ENCODE assay signal across 26 cellular contexts in the genomic region with DNA sequence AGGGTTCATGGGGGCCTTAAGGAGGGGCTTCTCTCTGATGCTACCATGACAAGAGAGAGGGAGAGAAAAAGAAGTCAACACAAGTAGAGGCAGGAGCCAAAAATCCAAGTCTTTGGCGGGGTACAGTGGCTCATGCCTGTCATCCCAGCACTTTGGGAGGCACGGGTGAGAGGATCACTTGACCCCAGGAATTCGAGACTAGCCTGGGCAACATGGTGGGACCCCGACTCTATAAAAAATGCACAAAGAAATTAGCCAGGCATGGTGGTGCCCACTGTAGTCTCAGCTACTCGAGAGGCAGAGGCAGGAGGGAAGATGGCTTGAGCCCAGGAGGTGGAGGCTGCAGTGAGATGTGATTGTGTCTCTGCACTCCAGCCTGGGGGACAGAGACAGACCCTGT. TPM values are rescaled to one million over a fixed set of nuclear protein-coding genes. Genes with fewer than 3 reads are reported as not detected.
DNase-seq lines count a peak whose midpoint lies in the region; ATAC-seq and TF ChIP-seq lines count a peak whose summit lies in the region.
"Had no signal": no experiment of that assay in that cellular context is flagged by ENCODE, and none has a peak within 500 bp of the region (broad histone marks: within the 10 kb centered on the region; RNA-seq: fewer than 3 reads in every experiment).

No MANE protein-coding gene starts in this region.

- intact Hi-C loops in natural killer cell (cut with micrococcal nuclease): no loop called here

- peak; percentile 25 for DNase-seq in natural killer cell treated with Interleukin-12 subunit alpha and Interleukin-12 subunit beta and Interleukin-15 and Interleukin-18, amount 100 ng/mL, for 72 hours (ENCODE audit: low spot score)
- DNase-seq in natural killer cell: no peak
- no peak for DNase-seq in T-helper 17 cell
- no peak for DNase-seq in naive B cell
- no peak for DNase-seq in HPDE6-E6E7 (ENCODE audit: extremely low spot score)
- DNase-seq: Caco-2; CD8-positive, alpha-beta T cell; DMS 273 treated with DMSO at 0.1 percent for 48 hours; DMS79; EL; GDM1; NCI-H1105; NCI-H146; NCI-H1930; NCI-H446 treated with DMSO at 0.1 percent for 48 hours; NCI-H526; NCI-H82; NK-92 treated with Interleukin-12 subunit alpha and Interleukin-12 subunit beta, amount 100 ng/mL, for 24 hours; SHP77 treated with DMSO at 0.1 percent for 48 hours had no signal

- peaks cover 33 to 37% of the 10 kb centered on the region in 2 donors for H3K27me3 Mint-ChIP-seq in natural killer cell treated with Interleukin-12 subunit alpha and Interleukin-12 subunit beta and Interleukin-15 and Interleukin-18, amount 100 ng/mL, for 72 hours
- H3K27me3 Mint-ChIP-seq in natural killer cell (ENCODE audit: low read depth in 2 of 2) (peaks cover 35 to 38% of the 10 kb centered on the region in 2 donors), T-helper 17 cell (peaks cover 70% of the 10 kb centered on the region), naive B cell (no peaks in the 10 kb centered on the region)

- H3K4me1 Mint-ChIP-seq in natural killer cell treated with Interleukin-12 subunit alpha and Interleukin-12 subunit beta and Interleukin-15 and Interleukin-18, amount 100 ng/mL, for 72 hours (ENCODE audit: low read depth in 2 of 2): peaks cover 25 to 29% of the 10 kb centered on the region in 2 donors
- H3K4me1 Mint-ChIP-seq in natural killer cell (peaks cover 33 to 42% of the 10 kb centered on the region in 2 donors), T-helper 17 cell (peaks cover 15% of the 10 kb centered on the region), naive B cell (peaks cover 82 to 98% (median 88%) of the 10 kb centered on the region in 3 donors)

- no peaks in the 10 kb centered on the region for H3K9me3 Mint-ChIP-seq in natural killer cell treated with Interleukin-12 subunit alpha and Interleukin-12 subunit beta and Interleukin-15 and Interleukin-18, amount 100 ng/mL, for 72 hours
- H3K9me3 Mint-ChIP-seq in natural killer cell (no peaks in the 10 kb centered on the region), naive B cell (no peaks in the 10 kb centered on the region)
- H3K9me3 Mint-ChIP-seq: CD8-positive, alpha-beta T cell had no signal

- no peaks in the 10 kb centered on the region for H3K36me3 Mint-ChIP-seq in natural killer cell treated with Interleukin-12 subunit alpha and Interleukin-12 subunit beta and Interleukin-15 and Interleukin-18, amount 100 ng/mL, for 72 hours
- no peaks in the 10 kb centered on the region for H3K36me3 Mint-ChIP-seq in natural killer cell
- peaks cover 2% of the 10 kb centered on the region for H3K36me3 Mint-ChIP-seq in T-helper 17 cell (ENCODE audit: low read depth)
- H3K36me3 Mint-ChIP-seq in naive B cell: no peaks in the 10 kb centered on the region
- H3K36me3 Mint-ChIP-seq: CD8-positive, alpha-beta T cell had no signal

- H3K27ac Mint-ChIP-seq in natural killer cell treated with Interleukin-12 subunit alpha and Interleukin-12 subunit beta and Interleukin-15 and Interleukin-18, amount 100 ng/mL, for 72 hours: peak overlapping the region; percentile 21 to 24
- H3K27ac Mint-ChIP-seq in natural killer cell (no peak overlapping the region), T-helper 17 cell (peak overlapping the region; percentile 24), naive B cell (peak overlapping the region; percentile 81 to 98 (median 92))
- H3K27ac Mint-ChIP-seq: CD8-positive, alpha-beta T cell had no signal

- ATAC-seq in natural killer cell treated with Interleukin-12 subunit alpha and Interleukin-12 subunit beta and Interleukin-15 and Interleukin-18, amount 100 ng/mL, for 72 hours: no peak
- ATAC-seq in natural killer cell: no peak
- ATAC-seq in T-helper 17 cell: no peak
- ATAC-seq in naive B cell (ENCODE audit: low read depth in 2 of 2): no peak
- no peak for ATAC-seq in HG03135 (IDR thresholded peaks at IDR 0.05; ENCODE audit: unreplicated experiment)
- no peak for ATAC-seq in HG02759 (IDR thresholded peaks at IDR 0.05; ENCODE audit: unreplicated experiment)
- ATAC-seq: CD8-positive, alpha-beta T cell; HCT116 had no signal

- no peak overlapping the region for H3K4me3 Mint-ChIP-seq in natural killer cell treated with Interleukin-12 subunit alpha and Interleukin-12 subunit beta and Interleukin-15 and Interleukin-18, amount 100 ng/mL, for 72 hours
- H3K4me3 Mint-ChIP-seq in natural killer cell: no peak overlapping the region
- H3K4me3 Mint-ChIP-seq in T-helper 17 cell: no peak overlapping the region
- H3K4me3 Mint-ChIP-seq in naive B cell: peak overlapping the region; percentile 50 to 90 (median 78)
- H3K4me3 Mint-ChIP-seq: CD8-positive, alpha-beta T cell had no signal

- no peaks in the 10 kb centered on the region for H3K9me3 ChIP-seq in T-helper 17 cell (ENCODE audit: control insufficient read depth, low read length, poor library complexity, severe bottlenecking)
- H3K9me3 ChIP-seq: Caco-2 had no signal

- TF ChIP-seq CTCF in natural killer cell (IDR thresholded peaks at IDR 0.05): no peak

RNA-seq across cellular contexts. Expression of a gene that starts 8.7 kb away (rescaled TPM):
- total RNA-seq in natural killer cell treated with Interleukin-12 subunit alpha and Interleukin-12 subunit beta and Interleukin-15 and Interleukin-18, amount 100 ng/mL, for 72 hours: not detected
- total RNA-seq in natural killer cell: not detected
- not detected for total RNA-seq in T-helper 17 cell
- polyA plus RNA-seq in naive B cell (ENCODE audit: low read depth in 6 of 6): not detected
- total RNA-seq: A172; Caco-2; CD8-positive, alpha-beta T cell; H4; HT-29 had no signal

RNA-seq across cellular contexts. Expression of a gene that starts 40.6 kb away (rescaled TPM):
- not detected for total RNA-seq in natural killer cell treated with Interleukin-12 subunit alpha and Interleukin-12 subunit beta and Interleukin-15 and Interleukin-18, amount 100 ng/mL, for 72 hours
- total RNA-seq in natural killer cell (not detected), T-helper 17 cell (not detected)
- polyA plus RNA-seq in naive B cell (ENCODE audit: low read depth in 6 of 6): 1 to 10 TPM; 3.2 to 5.1 (median 4.0) TPM
- total RNA-seq: A172; Caco-2; CD8-positive, alpha-beta T cell; H4; HT-29; M059J had no signal

Comparison
In these comparisons a context has a peak if more than half of its experiments do, and no peak if none do; other contexts are left out.
1. H3K27ac Mint-ChIP-seq: peak in natural killer cell treated with Interleukin-12 subunit alpha and Interleukin-12 subunit beta and Interleukin-15 and Interleukin-18, amount 100 ng/mL, for 72 hours (2 of 2), T-helper 17 cell (single experiment) and naive B cell (6 of 6); none in natural killer cell (0 of 2).
2. H3K4me3 Mint-ChIP-seq: peak in naive B cell (8 of 8); none in natural killer cell treated with Interleukin-12 subunit alpha and Interleukin-12 subunit beta and Interleukin-15 and Interleukin-18, amount 100 ng/mL, for 72 hours (single experiment), natural killer cell (single experiment) and T-helper 17 cell (single experiment).